ENCODE assay signal across 1 cellular context in genomic region chr19:37691881-37692504, GRCh38.
TF ChIP-seq lines count a peak whose summit lies in the region.

No MANE protein-coding gene starts in this region.

TF ChIP-seq in HepG2, 621 proteins besides CTCF, POLR2A, EP300 and RAD21 (continued from another document and continues in another):
- TF ChIP-seq THAP8 (CRISPR knock-in tag; IDR thresholded peaks at IDR 0.05; ENCODE audit: borderline replicate concordance), result no peak
- peak; percentile 86 for TF ChIP-seq HNF1B (CRISPR knock-in tag; IDR thresholded peaks at IDR 0.05)
- peak; percentile 78; the same call in 1 of the 2 replicates for TF ChIP-seq ZFP90 (CRISPR knock-in tag; IDR thresholded peaks at IDR 0.05; ENCODE audit: borderline replicate concordance)
- peak; percentile 91 for TF ChIP-seq ZMYM4 (CRISPR knock-in tag; IDR thresholded peaks at IDR 0.05)
- no peak for TF ChIP-seq TCF7 (IDR thresholded peaks at IDR 0.05; ENCODE audit: low read depth)
- TF ChIP-seq AFF4 (CRISPR knock-in tag; IDR thresholded peaks at IDR 0.05), result no peak
- TF ChIP-seq ATF6 (CRISPR knock-in tag; conservative IDR thresholded peaks at IDR 0.05), result no peak
- no peak for TF ChIP-seq SMC3 (IDR thresholded peaks at IDR 0.05; ENCODE audit: low read length)
- TF ChIP-seq ZNF891 (CRISPR knock-in tag; IDR thresholded peaks at IDR 0.05), result peak; percentile 97
- TF ChIP-seq ZNF576 (CRISPR knock-in tag; IDR thresholded peaks at IDR 0.05), result no peak
- no peak for TF ChIP-seq HNRNPH1 (optimal IDR thresholded peaks at IDR 0.05; ENCODE audit: low read depth, low read length)
- peak; percentile 86; the same call in 1 of the 2 replicates for TF ChIP-seq ARID4A (CRISPR knock-in tag; IDR thresholded peaks at IDR 0.05; ENCODE audit: borderline replicate concordance)
- peak; percentile 91; the same call in 1 of the 2 replicates for TF ChIP-seq ZNF124 (CRISPR knock-in tag; IDR thresholded peaks at IDR 0.05)
- TF ChIP-seq NCOA1 (CRISPR knock-in tag; IDR thresholded peaks at IDR 0.05), result no peak
- no peak for TF ChIP-seq ARID3A (IDR thresholded peaks at IDR 0.05; ENCODE audit: low read depth, low read length)
- TF ChIP-seq ZNF567 (CRISPR knock-in tag; IDR thresholded peaks at IDR 0.05; ENCODE audit: borderline replicate concordance), result peak; percentile 81; the same call in 1 of the 2 replicates
- TF ChIP-seq AHR (CRISPR knock-in tag; IDR thresholded peaks at IDR 0.05), result 0 out of 2 replicates have a peak, but pooled peaks have one; percentile 82
- TF ChIP-seq ZBTB1 (CRISPR knock-in tag; IDR thresholded peaks at IDR 0.05; ENCODE audit: borderline replicate concordance), result no peak
- TF ChIP-seq ZNF296 (CRISPR knock-in tag; conservative IDR thresholded peaks at IDR 0.05), result no peak; the same call in 1 of the 2 replicates
- TF ChIP-seq ZNF256 (CRISPR knock-in tag; conservative IDR thresholded peaks at IDR 0.05), result no peak
- no peak for TF ChIP-seq HNRNPL (IDR thresholded peaks at IDR 0.05; ENCODE audit: low read depth, low read length)
- no peak for TF ChIP-seq E2F1 (CRISPR knock-in tag; IDR thresholded peaks at IDR 0.05)
- no peak for TF ChIP-seq REST (IDR thresholded peaks at IDR 0.05; ENCODE audit: borderline replicate concordance in 1 of 2, low read depth in 1 of 2, low read length in 2 of 2)
- TF ChIP-seq ZHX2 (IDR thresholded peaks at IDR 0.05; ENCODE audit: low read depth), result peak; percentile 51; the same call in 1 of the 2 replicates
- TF ChIP-seq ZHX2 (CRISPR knock-in tag; IDR thresholded peaks at IDR 0.05; ENCODE audit: borderline replicate concordance), result no peak
- no peak for TF ChIP-seq ZNF75D (CRISPR knock-in tag; IDR thresholded peaks at IDR 0.05; ENCODE audit: borderline replicate concordance)
